1 cellular context compared by ENCODE assay signal in genomic region chr12:47079365-47079893, GRCh38.
TF ChIP-seq lines count a peak whose summit lies in the region.

Gene PCED1B, plus strand, starts transcription at chr12:47079621. Its CDS starts 155,443 bp downstream, at chr12:47235064.

TF ChIP-seq in HEK293, 187 proteins besides CTCF, POLR2A, EP300 and RAD21 (continued from another document):
- TF ChIP-seq ZNF654 (tag by site-specific recombination; IDR thresholded peaks at IDR 0.05; ENCODE audit: low read depth) (peak; percentile 22; the same call in 1 of the 2 replicates), PATZ1 (tag by site-specific recombination; IDR thresholded peaks at IDR 0.05) (peak; percentile 15; the same call in 1 of the 2 replicates), REPIN1 (tag by site-specific recombination; IDR thresholded peaks at IDR 0.05; ENCODE audit: low read depth) (no peak), SCRT2 (tag by site-specific recombination; IDR thresholded peaks at IDR 0.05) (no peak), ZNF366 (tag by site-specific recombination; conservative IDR thresholded peaks at IDR 0.05) (peak; percentile 42; the same call in 1 of the 2 replicates), ZNF292 (tag by site-specific recombination; IDR thresholded peaks at IDR 0.05; ENCODE audit: borderline replicate concordance, low read depth) (no peak), ZNF16 (tag by site-specific recombination; IDR thresholded peaks at IDR 0.05; ENCODE audit: low read depth) (no peak), PRDM4 (tag by site-specific recombination; IDR thresholded peaks at IDR 0.05) (peak; percentile 21; the same call in 1 of the 2 replicates), ZNF626 (tag by site-specific recombination; IDR thresholded peaks at IDR 0.05) (no peak), ZNF548 (tag by site-specific recombination; IDR thresholded peaks at IDR 0.05) (no peak), ZEB2 (tag by site-specific recombination; IDR thresholded peaks at IDR 0.05) (no peak), ZBTB21 (tag by site-specific recombination; IDR thresholded peaks at IDR 0.05) (no peak), ZBTB20 (tag by site-specific recombination; IDR thresholded peaks at IDR 0.05) (peak; percentile 73)
- TF ChIP-seq, protein P1, sequence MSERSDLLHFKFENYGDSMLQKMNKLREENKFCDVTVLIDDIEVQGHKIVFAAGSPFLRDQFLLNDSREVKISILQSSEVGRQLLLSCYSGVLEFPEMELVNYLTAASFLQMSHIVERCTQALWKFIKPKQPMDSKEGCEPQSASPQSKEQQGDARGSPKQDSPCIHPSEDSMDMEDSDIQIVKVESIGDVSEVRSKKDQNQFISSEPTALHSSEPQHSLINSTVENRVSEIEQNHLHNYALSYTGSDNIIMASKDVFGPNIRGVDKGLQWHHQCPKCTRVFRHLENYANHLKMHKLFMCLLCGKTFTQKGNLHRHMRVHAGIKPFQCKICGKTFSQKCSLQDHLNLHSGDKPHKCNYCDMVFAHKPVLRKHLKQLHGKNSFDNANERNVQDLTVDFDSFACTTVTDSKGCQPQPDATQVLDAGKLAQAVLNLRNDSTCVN (tag by site-specific recombination; optimal IDR thresholded peaks at IDR 0.05) = peak; percentile 57
